ENCODE assay signal across 9 cellular contexts in the genomic region with DNA sequence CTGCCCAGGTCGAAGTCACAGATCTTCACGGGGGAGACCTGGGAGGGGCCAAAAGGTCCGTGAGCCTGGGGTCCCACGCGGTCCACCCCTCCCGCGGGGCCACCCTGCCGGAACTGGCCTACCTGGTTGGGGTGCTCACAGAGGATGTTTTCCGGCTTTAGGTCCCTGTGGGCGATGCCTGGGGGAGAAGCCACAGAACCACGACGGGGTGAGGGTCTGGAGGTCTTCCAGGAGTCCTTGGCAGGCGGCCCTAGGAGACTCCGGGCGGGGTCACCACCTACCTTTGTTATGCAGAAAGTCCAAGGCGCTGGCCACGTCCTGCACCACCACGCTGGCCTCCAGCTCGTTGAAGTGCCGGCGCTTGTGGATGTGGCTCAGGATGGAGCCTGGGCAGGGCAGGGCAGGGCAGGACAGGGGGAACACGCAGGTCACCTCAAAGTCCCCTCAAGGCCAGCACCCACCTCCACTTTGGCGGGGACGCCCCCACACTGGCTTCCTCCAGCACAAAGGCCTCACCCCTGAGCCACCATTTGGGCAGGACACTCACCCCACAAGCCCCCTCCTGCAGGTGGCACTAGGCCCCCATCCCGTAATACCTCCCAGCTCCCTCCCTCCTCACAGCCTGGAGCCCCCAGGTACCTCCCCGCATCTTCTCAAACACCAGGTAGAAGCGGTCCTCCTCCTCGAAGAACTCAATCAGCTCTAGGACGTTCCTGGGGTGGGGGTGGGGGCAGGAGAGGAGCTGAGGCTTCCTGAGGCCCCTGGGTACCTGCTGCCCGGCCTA. TPM values are rescaled to one million over a fixed set of nuclear protein-coding genes. Genes with fewer than 3 reads are reported as not detected.
DNase-seq lines count a peak whose midpoint lies in the region; ATAC-seq, FAIRE-seq and TF ChIP-seq lines count a peak whose summit lies in the region.
"Had no signal": no experiment of that assay in that cellular context is flagged by ENCODE, and none has a peak within 500 bp of the region (broad histone marks: within the 10 kb centered on the region; RNA-seq: fewer than 3 reads in every experiment).

No MANE protein-coding gene starts in this region.

- H3K4me1 ChIP-seq in Karpas-422 (ENCODE audit: low read length) (peaks cover 98% of the 10 kb centered on the region), endodermal cell (ENCODE audit: control insufficient read depth, insufficient read depth, low read length) (peaks cover 4% of the 10 kb centered on the region), pancreas (peaks cover 55 to 66% (median 61%) of the 10 kb centered on the region in 3 donors), PC-3 (ENCODE audit: insufficient read depth, low read length) (peaks cover 6% of the 10 kb centered on the region; the same call in 1 of the 2 replicates)

- CTCF ChIA-PET in PC-3 (lab: Charles Lee), result no interaction called here

- peaks cover 22% of the 10 kb centered on the region for H3K36me3 Mint-ChIP-seq in endodermal cell (ENCODE audit: low read depth)

- H3F3A ChIP-seq in PC-3 (ENCODE audit: low read length, unreplicated experiment), result no peaks in the 10 kb centered on the region

- no TSS peak for BruUV-seq in PC-3 (replicated peaks; lab: Mats Ljungman, UMichigan)

- H4K20me1 ChIP-seq in Karpas-422 (ENCODE audit: insufficient read depth, low read depth, low read length) (peaks cover 63% of the 10 kb centered on the region), PC-3 (ENCODE audit: low read length) (peaks cover 8% of the 10 kb centered on the region)

- peak overlapping the region; percentile 33 for H3K4me3 Mint-ChIP-seq in endodermal cell

- no peaks in the 10 kb centered on the region for H3K27me3 ChIP-seq in Karpas-422 (ENCODE audit: low read length)
- no peaks in the 10 kb centered on the region for H3K27me3 ChIP-seq in endodermal cell (ENCODE audit: control insufficient read depth, insufficient read depth, low read length, poor library complexity, severe bottlenecking)
- no peaks in the 10 kb centered on the region for H3K27me3 ChIP-seq in pancreas
- no peaks in the 10 kb centered on the region for H3K27me3 ChIP-seq in PC-3 (ENCODE audit: low read length)

- no peak for FAIRE-seq in pancreas (lab: Jason Lieb, UNC)

- no peaks in the 10 kb centered on the region for H3K4me1 Mint-ChIP-seq in endodermal cell
- H3K4me1 Mint-ChIP-seq: nephron had no signal

- peak overlapping the region; percentile 84 for H3K27ac Mint-ChIP-seq in endodermal cell

- H3K9me2 ChIP-seq in Karpas-422 (replicated peaks; ENCODE audit: insufficient read depth, low read length) (no peaks in the 10 kb centered on the region), PC-3 (replicated peaks; ENCODE audit: low read length) (no peaks in the 10 kb centered on the region)

- H3K27ac ChIP-seq in Karpas-422 (ENCODE audit: low read length), result peak overlapping the region; percentile 93
- H3K27ac ChIP-seq in endodermal cell (ENCODE audit: low read depth, low read length), result peak overlapping the region; percentile 61
- H3K27ac ChIP-seq in pancreas, result peak overlapping the region; percentile 57 to 98 (median 81)
- H3K27ac ChIP-seq in PC-3 (ENCODE audit: low read length), result no peak overlapping the region

- intact Hi-C loops in pancreas (cut with DNase I) (no loop called here), PC-3 (cut with micrococcal nuclease) (no loop called here)

- POLR2A ChIA-PET in PC-3 (lab: Charles Lee; ENCODE audit: unreplicated experiment), result interaction anchor here (0.5 kb wide), 1 partner anchor 580 kb away, joined by 5 read pairs; no protein-coding TSS in a partner anchor

- H3K79me2 ChIP-seq in Karpas-422 (ENCODE audit: low read length) (peaks cover 8% of the 10 kb centered on the region; the same call in 1 of the 2 replicates), PC-3 (ENCODE audit: low read length) (peaks cover 21% of the 10 kb centered on the region)

- in situ Hi-C loops in GM13976 (cut with MboI; ENCODE audit: low sequenced_read_pairs, unreplicated experiment), result no loop called here

- H2AFZ ChIP-seq in Karpas-422 (ENCODE audit: low read length) (no peak overlapping the region), PC-3 (ENCODE audit: low read length) (no peak overlapping the region)

- H3K27me3 Mint-ChIP-seq in endodermal cell (ENCODE audit: insufficient read depth), result no peaks in the 10 kb centered on the region

- peaks cover 42% of the 10 kb centered on the region for H3K36me3 ChIP-seq in Karpas-422 (ENCODE audit: insufficient read depth, low read length)
- peaks cover 46% of the 10 kb centered on the region for H3K36me3 ChIP-seq in endodermal cell (ENCODE audit: control insufficient read depth, insufficient read depth, low read length)
- H3K36me3 ChIP-seq in pancreas, result peaks cover 3 to 35% (median 32%) of the 10 kb centered on the region in 3 donors
- peaks cover 2% of the 10 kb centered on the region; the same call in 1 of the 2 replicates for H3K36me3 ChIP-seq in PC-3 (ENCODE audit: low read depth, low read length)

- H3K9me3 ChIP-seq in Karpas-422 (ENCODE audit: low read length) (no peaks in the 10 kb centered on the region), endodermal cell (ENCODE audit: control insufficient read depth, low read length) (no peaks in the 10 kb centered on the region), pancreas (no peaks in the 10 kb centered on the region), PC-3 (ENCODE audit: low read length) (no peaks in the 10 kb centered on the region)

- H3K9ac ChIP-seq in Karpas-422 (ENCODE audit: low read length) (peak overlapping the region; percentile 69), endodermal cell (ENCODE audit: extremely low read depth, low read length, poor library complexity, severe bottlenecking) (peak overlapping the region; percentile 20), PC-3 (ENCODE audit: low read length) (no peak overlapping the region)

- H3K4me2 ChIP-seq in Karpas-422 (ENCODE audit: low read depth, low read length, poor library complexity, severe bottlenecking) (peak overlapping the region; percentile 74), PC-3 (ENCODE audit: low read length) (no peak overlapping the region)

- H3K9me3 Mint-ChIP-seq in endodermal cell, result no peaks in the 10 kb centered on the region
- H3K9me3 Mint-ChIP-seq: nephron had no signal

- peak overlapping the region; percentile 59 for H3K4me3 ChIP-seq in Karpas-422 (ENCODE audit: low read length)
- peak overlapping the region; percentile 68 for H3K4me3 ChIP-seq in endodermal cell (ENCODE audit: low read length)
- peak overlapping the region in 2 of 4 donors; percentile 8 to 26 for H3K4me3 ChIP-seq in pancreas
- no peak overlapping the region for H3K4me3 ChIP-seq in PC-3 (ENCODE audit: low read length)

- 74 to 77% methylated on average over 21 to 29 of the region's 30 CpGs for WGBS in endodermal cell (ENCODE audit: insufficient coverage in 1 of 2, insufficient read length in 1 of 2), 2 experiments
- 19 to 21% methylated on average over 30 of the region's 30 CpGs for WGBS in pancreas, 2 donors

- ATAC-seq in pancreas, result peak; percentile 2 to 9 (median 4)
- no peak for ATAC-seq in HG03354 (IDR thresholded peaks at IDR 0.05; ENCODE audit: poor library complexity, severe bottlenecking, unreplicated experiment)
- ATAC-seq in PC-3, result no peak

- TF ChIP-seq CTCF in GM13976 (IDR thresholded peaks at IDR 0.05; ENCODE audit: borderline replicate concordance, control extremely low read depth, extremely low read depth, insufficient read depth, missing control alignments) (peak; percentile 12), endodermal cell (conservative IDR thresholded peaks at IDR 0.05) (no peak), pancreas (IDR thresholded peaks at IDR 0.05) (no peak), PC-3 (conservative IDR thresholded peaks at IDR 0.05; ENCODE audit: low read depth, low read length) (no peak)

- DNase-seq in GM13976 (ENCODE audit: low spot score), result no peak
- DNase-seq in Karpas-422, result peak; percentile 69
- no peak for DNase-seq in endodermal cell
- peak; percentile 58 to 90 (median 72) for DNase-seq in pancreas
- no peak for DNase-seq in PC-3
- no peak for DNase-seq in activated CD4-positive, alpha-beta T cell treated with anti-CD3 and anti-CD28 coated beads, Interleukin-2, amount 50 U/mL, for 1 hour
- DNase-seq in NCI-H2029 (lab: John Stamatoyannopoulos, UW), result no peak

RNA-seq across cellular contexts. Expression of gene MKNK2, which starts 8.4 kb away (rescaled TPM):
- total RNA-seq in Karpas-422 (2014; rRNA removed; shearing (Covaris generic); ENCODE audit: low replicate concordance), result 526 and 862 TPM in 2 replicates
- total RNA-seq in endodermal cell (100 to 1,000 TPM; 120 to 123 TPM), pancreas (100 to 1,000 TPM; 178 to 446 (median 252) TPM), PC-3 (2014; rRNA removed) (95.4 and 96.8 TPM in 2 replicates)
- 63.1 TPM for polyA plus RNA-seq in endodermal cell (2013, experiment 1 of 2)
- polyA plus RNA-seq in endodermal cell (2013, experiment 2 of 2), result 58.0 TPM
- 100 to 1,000 TPM; 102 to 143 TPM for polyA plus RNA-seq in pancreas

RNA-seq across cellular contexts. Expression of gene BTBD2, which starts 27.2 kb away (rescaled TPM):
- total RNA-seq in Karpas-422 (2014; rRNA removed; shearing (Covaris generic); ENCODE audit: low replicate concordance), result 66.8 and 112 TPM in 2 replicates
- total RNA-seq in endodermal cell, result 100 to 1,000 TPM; 107 to 112 TPM
- 113 TPM for polyA plus RNA-seq in endodermal cell (2013, experiment 1 of 2)
- polyA plus RNA-seq in endodermal cell (2013, experiment 2 of 2), result 99.4 TPM
- total RNA-seq in pancreas, result 10 to 100 TPM; 33.9 to 46.4 (median 36.6) TPM
- polyA plus RNA-seq in pancreas, result 10 to 100 TPM; 35.6 to 44.4 TPM
- total RNA-seq in PC-3 (2014; rRNA removed), result 72.0 and 94.0 TPM in 2 replicates

RNA-seq across cellular contexts. Expression of gene MOB3A, which starts 53.4 kb away (rescaled TPM):
- total RNA-seq in Karpas-422 (2014; rRNA removed; shearing (Covaris generic); ENCODE audit: low replicate concordance), result 153 and 219 TPM in 2 replicates
- total RNA-seq in endodermal cell (10 to 100 TPM; 20.9 to 21.8 TPM), pancreas (10 to 100 TPM; 14.5 to 26.0 (median 17.4) TPM), PC-3 (2014; rRNA removed) (15.1 and 24.8 TPM in 2 replicates)
- polyA plus RNA-seq in endodermal cell (2013, experiment 1 of 2), result 16.9 TPM
- polyA plus RNA-seq in endodermal cell (2013, experiment 2 of 2), result 15.9 TPM
- 10 to 100 TPM in 1 of 2 donors, 1 to 10 TPM in 1; 9.2 to 11.1 TPM for polyA plus RNA-seq in pancreas

RNA-seq across cellular contexts. Expression of gene IZUMO4, which starts 54.0 kb away (rescaled TPM):
- total RNA-seq in Karpas-422 (2014; rRNA removed; shearing (Covaris generic); ENCODE audit: low replicate concordance), result 285 and 487 TPM in 2 replicates
- total RNA-seq in endodermal cell (1 to 10 TPM; 4.3 to 5.4 TPM), pancreas (10 to 100 TPM in 1 of 6 donors, 1 to 10 TPM in 5; 5.2 to 10.5 (median 7.0) TPM), PC-3 (2014; rRNA removed) (1.0 and 3.6 TPM in 2 replicates)
- 4.3 TPM for polyA plus RNA-seq in endodermal cell (2013, experiment 1 of 2)
- 4.6 TPM for polyA plus RNA-seq in endodermal cell (2013, experiment 2 of 2)
- polyA plus RNA-seq in pancreas, result 10 to 100 TPM; 32.8 to 42.2 TPM

Comparison
In these comparisons a context has a peak if more than half of its experiments do, and no peak if none do; other contexts are left out.
1. DNase-seq: peak in Karpas-422 (single experiment) and pancreas (6 of 6); none in GM13976 (single experiment), endodermal cell (single experiment), PC-3 (single experiment), activated CD4-positive, alpha-beta T cell treated with anti-CD3 and anti-CD28 coated beads, Interleukin-2, amount 50 U/mL, for 1 hour (single experiment) and NCI-H2029 (single experiment).
2. ATAC-seq: peak in pancreas (4 of 4); none in HG03354 (single experiment) and PC-3 (single experiment).